ENCODE assay signal across 8 cellular contexts in the genomic region with DNA sequence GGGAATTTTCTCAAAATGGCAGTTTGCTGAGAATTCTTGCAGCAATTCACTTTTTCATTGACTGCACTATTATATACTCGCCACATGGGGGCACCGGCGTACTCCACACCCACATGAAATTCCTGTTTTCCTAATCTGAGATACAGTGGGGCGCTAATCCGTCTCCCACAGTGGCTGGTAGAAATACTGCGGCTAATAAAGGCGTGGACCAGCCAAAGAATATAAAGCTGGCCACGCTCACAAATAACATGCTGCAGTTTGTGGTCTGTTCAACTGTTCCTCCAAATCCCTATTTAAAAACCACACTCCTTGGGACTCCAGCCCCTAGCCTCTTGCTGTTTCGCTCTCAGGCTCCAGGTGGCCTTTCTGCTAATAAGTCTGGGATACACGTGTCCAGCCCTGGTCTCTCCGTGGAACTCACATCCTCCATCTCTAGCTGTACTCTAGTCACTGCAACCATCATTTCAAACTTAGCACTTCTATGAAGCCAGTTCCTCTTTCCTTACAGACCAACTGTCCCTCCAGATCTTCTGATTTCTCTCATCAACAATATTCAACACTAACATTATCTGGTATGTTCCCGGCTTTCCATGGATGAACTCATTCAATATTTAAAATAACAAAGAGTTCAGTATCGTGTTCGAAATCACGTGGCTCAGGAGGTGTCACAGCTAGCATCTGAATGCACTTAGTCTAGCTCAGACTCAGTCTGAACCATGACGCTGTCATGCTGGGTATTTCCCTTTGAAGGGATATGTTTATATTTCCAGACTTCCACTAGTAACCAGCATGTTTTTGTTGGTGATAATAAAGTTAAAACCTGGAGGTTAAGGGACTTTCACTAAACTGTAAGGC. TPM values are rescaled to one million over a fixed set of nuclear protein-coding genes. Genes with fewer than 3 reads are reported as not detected.
DNase-seq lines count a peak whose midpoint lies in the region; ATAC-seq and TF ChIP-seq lines count a peak whose summit lies in the region.

No MANE protein-coding gene starts in this region.

- no peaks in the 10 kb centered on the region for H3K9me3 Mint-ChIP-seq in activated CD4-positive, alpha-beta T cell treated with anti-CD3 and anti-CD28 coated beads, Interleukin-2, amount 10 ng/mL, durations not matched to agents 24 days and 14 days
- no peaks in the 10 kb centered on the region for H3K9me3 Mint-ChIP-seq in neural progenitor cell

- peak overlapping the region; percentile 55 for H2AFZ ChIP-seq in neural progenitor cell (replicated peaks)

- no peak overlapping the region for H3K9ac ChIP-seq in neural progenitor cell

- no peak overlapping the region for H3K27ac Mint-ChIP-seq in activated CD4-positive, alpha-beta T cell treated with anti-CD3 and anti-CD28 coated beads, Interleukin-2, amount 10 ng/mL, durations not matched to agents 24 days and 14 days
- peak overlapping the region; percentile 16 for H3K27ac Mint-ChIP-seq in neural progenitor cell

- no peaks in the 10 kb centered on the region for H3K79me2 ChIP-seq in neural progenitor cell (ENCODE audit: low read depth)

- H3K9me3 ChIP-seq in neural progenitor cell (ENCODE audit: low read depth), result no peaks in the 10 kb centered on the region

- DNase-seq in AG08396 (ENCODE audit: low spot score), result peak; percentile 65
- no peak for DNase-seq in GM12864 (ENCODE audit: low read depth)
- peak; percentile 48 for DNase-seq in NCI-H345 (lab: John Stamatoyannopoulos, UW)
- peak; percentile 68 for DNase-seq in activated CD4-positive, alpha-beta T cell treated with anti-CD3 and anti-CD28 coated beads, Interleukin-2, amount 10 ng/mL, durations not matched to agents 24 days and 14 days
- DNase-seq in fibroblast of the aortic adventitia (ENCODE audit: low read depth), result peak; percentile 85
- peak; percentile 85 for DNase-seq in neural progenitor cell (ENCODE audit: low spot score)
- DNase-seq in OCI-M2 (lab: John Stamatoyannopoulos, UW; ENCODE audit: unreplicated experiment), result no peak

- no peaks in the 10 kb centered on the region for H3K36me3 ChIP-seq in neural progenitor cell

- ATAC-seq in HG03108 (IDR thresholded peaks at IDR 0.05; ENCODE audit: unreplicated experiment), result peak; percentile 65

- H3K4me1 Mint-ChIP-seq in activated CD4-positive, alpha-beta T cell treated with anti-CD3 and anti-CD28 coated beads, Interleukin-2, amount 10 ng/mL, durations not matched to agents 24 days and 14 days, result no peaks in the 10 kb centered on the region
- peaks cover 9% of the 10 kb centered on the region for H3K4me1 Mint-ChIP-seq in neural progenitor cell

- H3K4me3 Mint-ChIP-seq in activated CD4-positive, alpha-beta T cell treated with anti-CD3 and anti-CD28 coated beads, Interleukin-2, amount 10 ng/mL, durations not matched to agents 24 days and 14 days, result no peak overlapping the region
- H3K4me3 Mint-ChIP-seq in neural progenitor cell, result peak overlapping the region; percentile 28

- no peaks in the 10 kb centered on the region for H3K27me3 ChIP-seq in neural progenitor cell

- H3K36me3 Mint-ChIP-seq in activated CD4-positive, alpha-beta T cell treated with anti-CD3 and anti-CD28 coated beads, Interleukin-2, amount 10 ng/mL, durations not matched to agents 24 days and 14 days (ENCODE audit: low read depth), result peaks cover 4% of the 10 kb centered on the region
- peaks cover 2% of the 10 kb centered on the region for H3K36me3 Mint-ChIP-seq in neural progenitor cell

- intact Hi-C loops in activated CD4-positive, alpha-beta T cell treated with anti-CD3 and anti-CD28 coated beads, Interleukin-2, amount 10 ng/mL, durations not matched to agents 24 days and 14 days (cut with micrococcal nuclease), result loop anchor here (1.0 kb wide), 1 partner anchor 193 kb away; no protein-coding TSS in a partner anchor

- H3K27ac ChIP-seq in neural progenitor cell, result no peak overlapping the region

- H3K4me3 ChIP-seq in GM12864 (ENCODE audit: low read depth, low read length) (no peak overlapping the region), fibroblast of the aortic adventitia (ENCODE audit: low read depth, low read length) (peak overlapping the region; percentile 42), neural progenitor cell (no peak overlapping the region)

- H3K4me2 ChIP-seq in neural progenitor cell, result no peak overlapping the region

- H3K4me1 ChIP-seq in neural progenitor cell, result peaks cover 3% of the 10 kb centered on the region

- no peaks in the 10 kb centered on the region for H4K20me1 ChIP-seq in neural progenitor cell (ENCODE audit: low read depth)

- no peaks in the 10 kb centered on the region for H3F3A ChIP-seq in neural progenitor cell (ENCODE audit: low read depth)

- TF ChIP-seq CTCF in GM12864 (IDR thresholded peaks at IDR 0.05; ENCODE audit: low read depth, low read length, missing control alignments) (peak; percentile 78), fibroblast of the aortic adventitia (IDR thresholded peaks at IDR 0.05; ENCODE audit: insufficient read depth, low read length) (peak; percentile 73), neural progenitor cell (IDR thresholded peaks at IDR 0.05) (peak; percentile 86)

- H3K27me3 Mint-ChIP-seq in activated CD4-positive, alpha-beta T cell treated with anti-CD3 and anti-CD28 coated beads, Interleukin-2, amount 10 ng/mL, durations not matched to agents 24 days and 14 days, result no peaks in the 10 kb centered on the region
- H3K27me3 Mint-ChIP-seq in neural progenitor cell (ENCODE audit: insufficient read depth, low read depth), result no peaks in the 10 kb centered on the region

RNA-seq across cellular contexts. Expression of gene TBRG1, which starts 22.0 kb away (rescaled TPM):
- 31.0 and 31.6 TPM in 2 replicates for total RNA-seq in activated CD4-positive, alpha-beta T cell treated with anti-CD3 and anti-CD28 coated beads, Interleukin-2, amount 10 ng/mL, durations not matched to agents 24 days and 14 days
- total RNA-seq in fibroblast of the aortic adventitia (ENCODE audit: low replicate concordance) (31.2 and 46.2 TPM in 2 replicates), neural progenitor cell (ENCODE audit: low replicate concordance) (18.9 and 20.7 TPM in 2 replicates)

RNA-seq across cellular contexts. Expression of gene SIAE, which starts 28.9 kb away (rescaled TPM):
- 5.3 and 6.4 TPM in 2 replicates for total RNA-seq in activated CD4-positive, alpha-beta T cell treated with anti-CD3 and anti-CD28 coated beads, Interleukin-2, amount 10 ng/mL, durations not matched to agents 24 days and 14 days
- 14.6 and 15.1 TPM in 2 replicates for total RNA-seq in fibroblast of the aortic adventitia (ENCODE audit: low replicate concordance)
- total RNA-seq in neural progenitor cell (ENCODE audit: low replicate concordance), result 3.6 and 4.9 TPM in 2 replicates

RNA-seq across cellular contexts. Expression of gene SPA17, which starts 29.1 kb away (rescaled TPM):
- 1.6 and 2.4 TPM in 2 replicates for total RNA-seq in activated CD4-positive, alpha-beta T cell treated with anti-CD3 and anti-CD28 coated beads, Interleukin-2, amount 10 ng/mL, durations not matched to agents 24 days and 14 days
- 3.9 and 9.1 TPM in 2 replicates for total RNA-seq in fibroblast of the aortic adventitia (ENCODE audit: low replicate concordance)
- total RNA-seq in neural progenitor cell (ENCODE audit: low replicate concordance), result 53.3 and 67.2 TPM in 2 replicates

RNA-seq across cellular contexts. Expression of gene PANX3, which starts 33.4 kb away (rescaled TPM):
- not detected in 2 replicates for total RNA-seq in activated CD4-positive, alpha-beta T cell treated with anti-CD3 and anti-CD28 coated beads, Interleukin-2, amount 10 ng/mL, durations not matched to agents 24 days and 14 days
- not detected in 2 replicates for total RNA-seq in fibroblast of the aortic adventitia (ENCODE audit: low replicate concordance)
- not detected in 2 replicates for total RNA-seq in neural progenitor cell (ENCODE audit: low replicate concordance)

Comparison
In these comparisons a context has a peak if more than half of its experiments do, and no peak if none do; other contexts are left out.
1. DNase-seq: peak in AG08396 (single experiment), NCI-H345 (single experiment), activated CD4-positive, alpha-beta T cell treated with anti-CD3 and anti-CD28 coated beads, Interleukin-2, amount 10 ng/mL, durations not matched to agents 24 days and 14 days (single experiment), fibroblast of the aortic adventitia (single experiment) and neural progenitor cell (single experiment); none in GM12864 (single experiment) and OCI-M2 (single experiment).
2. Peak in every context shown above with its lines, with median percentiles within 50 percentile points of each other: CTCF ChIP-seq.